24 cellular contexts compared by ENCODE assay signal in the genomic region with DNA sequence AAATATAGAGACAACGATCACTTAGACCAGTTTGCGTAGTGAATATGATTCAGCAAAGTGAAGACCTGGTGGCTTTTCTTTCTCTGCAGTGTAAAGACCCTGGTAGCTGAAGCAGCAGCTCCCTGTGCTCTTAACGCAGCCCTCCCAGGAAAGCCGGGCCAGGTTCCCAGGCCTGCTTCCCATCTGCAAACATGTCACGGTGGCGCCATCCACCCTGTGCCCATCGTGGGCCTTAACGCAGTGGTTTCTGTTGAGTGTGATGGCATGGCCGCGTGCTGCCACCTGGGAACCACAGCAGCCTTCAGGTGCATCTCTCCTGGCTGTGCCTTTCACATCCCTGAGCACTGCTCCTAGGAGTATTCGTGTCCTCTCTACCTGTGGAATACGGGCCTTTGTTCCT.
"Had no signal": no experiment of that assay in that cellular context is flagged by ENCODE, and none has a peak within 500 bp of the region (broad histone marks: within the 10 kb centered on the region; RNA-seq: fewer than 3 reads in every experiment).

No MANE protein-coding gene starts in this region.

- DNase-seq: activated CD4-positive, alpha-beta T cell treated with anti-CD3 and anti-CD28 coated beads for 1 hour; activated CD4-positive, alpha-beta T cell treated with anti-CD3 and anti-CD28 coated beads, Interleukin-2, amount 50 U/mL, for 1 hour; activated CD8-positive, alpha-beta T cell treated with anti-CD3 and anti-CD28 coated beads, Interleukin-2, amount 10 ng/mL, durations not matched to agents 7 days and 5 days; activated effector memory CD4-positive, alpha-beta T cell treated with Interleukin-2 at 50 U/mL for 16 hours; activated naive CD4-positive, alpha-beta T cell treated with Interleukin-2 at 50 U/mL for 16 hours; anterior cingulate cortex; dermis blood vessel endothelial cell; effector CD8-positive, alpha-beta T cell; erythroblast; islet precursor cell; left ventricle myocardium inferior; mammary epithelial cell; midbrain; naive thymus-derived CD4-positive, alpha-beta T cell; occipital lobe; stimulated activated CD4-positive, alpha-beta T cell treated with anti-CD3 and anti-CD28 coated beads, Interleukin-2, amount 100 ng/mL, for 48 hours; stimulated activated naive CD8-positive, alpha-beta T cell treated with anti-CD3 and anti-CD28 coated beads, Interleukin-15, Interleukin-2, amounts not matched to agents 100 U/mL and 50 U/mL, for 24 hours; T-helper 2 cell; thyroid gland had no signal

- H3K27me3 ChIP-seq: gastroesophageal sphincter, hepatocyte, right atrium auricular region, thyroid gland had no signal

- H2AFZ ChIP-seq: hepatocyte, parathyroid adenoma had no signal

- H3K4me3 ChIP-seq: gastroesophageal sphincter, hepatocyte, left ventricle myocardium inferior, right atrium auricular region, thyroid gland had no signal

- H3K4me2 ChIP-seq: hepatocyte had no signal

- ATAC-seq: activated CD8-positive, alpha-beta T cell treated with anti-CD3 and anti-CD28 coated beads, Interleukin-2, amount 10 ng/mL, durations not matched to agents 7 days and 5 days; gastroesophageal sphincter; naive thymus-derived CD4-positive, alpha-beta T cell; stimulated activated naive CD8-positive, alpha-beta T cell treated with anti-CD3 and anti-CD28 coated beads, Interleukin-15, Interleukin-2, amounts not matched to agents 100 U/mL and 50 U/mL, for 24 hours had no signal

- H3K9me3 ChIP-seq: gastroesophageal sphincter, left ventricle myocardium inferior, right atrium auricular region, thyroid gland had no signal

- H3K36me3 Mint-ChIP-seq: activated naive CD8-positive, alpha-beta T cell had no signal

- H3K9me3 Mint-ChIP-seq: naive thymus-derived CD4-positive, alpha-beta T cell had no signal

- H3K27me3 Mint-ChIP-seq: activated naive CD8-positive, alpha-beta T cell; naive thymus-derived CD4-positive, alpha-beta T cell had no signal

- H3K4me3 Mint-ChIP-seq: activated CD8-positive, alpha-beta T cell treated with anti-CD3 and anti-CD28 coated beads, Interleukin-2, amount 10 ng/mL, durations not matched to agents 7 days and 5 days; activated naive CD8-positive, alpha-beta T cell; naive thymus-derived CD4-positive, alpha-beta T cell had no signal

- H3K27ac Mint-ChIP-seq: activated CD8-positive, alpha-beta T cell treated with anti-CD3 and anti-CD28 coated beads, Interleukin-2, amount 10 ng/mL, durations not matched to agents 7 days and 5 days; activated naive CD8-positive, alpha-beta T cell; naive thymus-derived CD4-positive, alpha-beta T cell had no signal

- H3K27ac ChIP-seq: gastroesophageal sphincter, hepatocyte, left ventricle myocardium inferior, parathyroid adenoma, right atrium auricular region, thyroid gland had no signal
